ENCODE assay signal across 1 cellular context in the genomic region with DNA sequence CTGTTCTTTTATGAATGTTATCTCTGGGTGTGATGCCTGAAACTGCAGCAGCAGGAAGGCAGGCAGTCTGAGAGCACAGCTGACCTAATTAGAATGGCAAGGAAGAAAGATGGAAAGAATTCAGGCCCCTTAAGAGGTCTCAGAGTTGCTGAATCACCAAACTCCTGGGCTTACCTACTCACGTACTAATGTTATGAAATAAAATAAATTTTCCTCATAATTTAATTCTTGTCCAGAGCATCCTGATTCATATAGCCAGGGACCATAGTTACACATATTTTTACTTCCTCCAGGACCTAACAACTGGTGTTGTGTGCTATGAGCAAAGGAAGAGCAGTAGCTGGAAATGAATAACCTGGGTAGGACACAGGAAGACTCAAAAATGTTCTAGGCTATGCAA.
TF ChIP-seq lines count a peak whose summit lies in the region.

No MANE protein-coding gene starts in this region.

TF ChIP-seq in SK-N-SH treated with all-trans-retinoic acid at 6 μM for 48 hours, 23 proteins besides CTCF, POLR2A, EP300 and RAD21 (continued from another document):
- TF ChIP-seq, protein P1, sequence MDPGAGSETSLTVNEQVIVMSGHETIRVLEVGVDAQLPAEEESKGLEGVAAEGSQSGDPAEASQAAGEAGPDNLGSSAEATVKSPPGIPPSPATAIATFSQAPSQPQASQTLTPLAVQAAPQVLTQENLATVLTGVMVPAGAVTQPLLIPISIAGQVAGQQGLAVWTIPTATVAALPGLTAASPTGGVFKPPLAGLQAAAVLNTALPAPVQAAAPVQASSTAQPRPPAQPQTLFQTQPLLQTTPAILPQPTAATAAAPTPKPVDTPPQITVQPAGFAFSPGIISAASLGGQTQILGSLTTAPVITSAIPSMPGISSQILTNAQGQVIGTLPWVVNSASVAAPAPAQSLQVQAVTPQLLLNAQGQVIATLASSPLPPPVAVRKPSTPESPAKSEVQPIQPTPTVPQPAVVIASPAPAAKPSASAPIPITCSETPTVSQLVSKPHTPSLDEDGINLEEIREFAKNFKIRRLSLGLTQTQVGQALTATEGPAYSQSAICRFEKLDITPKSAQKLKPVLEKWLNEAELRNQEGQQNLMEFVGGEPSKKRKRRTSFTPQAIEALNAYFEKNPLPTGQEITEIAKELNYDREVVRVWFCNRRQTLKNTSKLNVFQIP (CRISPR knock-in tag; IDR thresholded peaks at IDR 0.05; ENCODE audit: borderline replicate concordance, low read depth): no peak
